Comparison of ENCODE assay signal across 9 cellular contexts in the genomic region with DNA sequence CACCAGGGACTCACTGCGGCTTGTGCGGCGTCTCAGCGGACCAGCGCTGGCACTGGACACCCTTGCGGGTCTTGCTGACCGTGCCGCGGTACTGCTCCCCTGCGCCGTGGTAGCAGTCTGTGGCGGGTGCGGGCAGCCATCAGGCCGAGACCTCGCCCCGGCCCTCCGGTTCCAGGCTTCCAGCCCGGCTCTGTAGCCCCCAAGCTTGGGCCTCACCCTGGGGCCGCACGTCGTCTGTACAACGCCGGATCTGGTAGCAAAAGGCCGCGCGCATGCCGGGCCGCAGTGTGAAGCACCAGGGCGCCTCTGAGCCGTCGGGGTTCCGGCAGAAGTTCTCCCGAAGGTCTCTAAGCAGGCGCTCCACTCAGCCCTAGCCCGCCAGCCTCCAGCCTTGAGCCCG. TPM values are rescaled to one million over a fixed set of nuclear protein-coding genes. Genes with fewer than 3 reads are reported as not detected.
DNase-seq lines count a peak whose midpoint lies in the region; ATAC-seq, FAIRE-seq and TF ChIP-seq lines count a peak whose summit lies in the region.
"Not testable (repeated sequence)": the region's sequence is repeated elsewhere in the genome, so short reads cannot be mapped to it uniquely, and the experiment has no call there.
"Had no signal": no experiment of that assay in that cellular context is flagged by ENCODE, and none has a peak within 500 bp of the region (broad histone marks: within the 10 kb centered on the region; RNA-seq: fewer than 3 reads in every experiment).

No MANE protein-coding gene starts in this region.

- H2AFZ ChIP-seq in HepG2 (ENCODE audit: low read length); neural progenitor cell (replicated peaks): not testable (repeated sequence)

- DNase-seq in H7; activated B cell treated with CpG ODN at 0.5 μM for 24 hours; breast epithelium (ENCODE audit: low spot score in 2 of 2); foreskin keratinocyte; HepG2 (ENCODE audit: low spot score); neural progenitor cell (ENCODE audit: low spot score); stimulated activated naive CD8-positive, alpha-beta T cell treated with anti-CD3 and anti-CD28 coated beads, Interleukin-15, amount 100 ng/mL, for 72 hours: not testable (repeated sequence)

- TSS peak; percentile 48 for BruUV-seq in HepG2 (replicated peaks; lab: Mats Ljungman, UMichigan)

- H3K4me3 ChIP-seq in H7 (ENCODE audit: insufficient read depth, low read depth, low read length): peak overlapping the region; percentile 52
- H3K4me3 ChIP-seq in breast epithelium: peak overlapping the region in 2 of 3 donors; percentile 54 to 66
- H3K4me3 ChIP-seq in HepG2 (replicated peaks in 1 of 3; ENCODE audit: insufficient read depth in 1 of 3, low read depth in 2 of 3, low read length in 3 of 3): not testable (repeated sequence)
- H3K4me3 ChIP-seq in neural progenitor cell: peak overlapping the region; percentile 41

- not testable (repeated sequence) for TF ChIP-seq CTCF in activated B cell treated with CpG ODN at 0.5 μM for 24 hours (IDR thresholded peaks at IDR 0.05); breast epithelium (IDR thresholded peaks at IDR 0.05); foreskin keratinocyte (conservative IDR thresholded peaks at IDR 0.05); HepG2 (CRISPR knock-in tag; IDR thresholded peaks at IDR 0.05); neural progenitor cell (IDR thresholded peaks at IDR 0.05)

- 100% methylated on average over 2 of the region's 36 CpGs for WGBS in HepG2 (ENCODE audit: low lambda C conversion rate)

- POLR2A ChIA-PET in activated B cell treated with CpG ODN at 0.5 μM for 24 hours (lab: Charles Lee); HepG2 (lab: Yijun Ruan, JAX): not testable (repeated sequence)

- H3K4me2 ChIP-seq in HepG2 (ENCODE audit: low read depth, low read length): not testable (repeated sequence)
- H3K4me2 ChIP-seq in neural progenitor cell: peak overlapping the region; percentile 68

- H3K79me2 ChIP-seq in HepG2 (ENCODE audit: insufficient read depth, low read length) (peaks cover 27% of the 10 kb centered on the region), neural progenitor cell (ENCODE audit: low read depth) (peaks cover 12% of the 10 kb centered on the region)

- intact Hi-C loops in activated B cell treated with CpG ODN at 0.5 μM for 24 hours (cut with micrococcal nuclease): loop anchor here (5.0 kb wide), 1 partner anchor 1129 kb away; a partner anchor contains a TSS
- intact Hi-C loops in breast epithelium (cut with DNase I; ENCODE audit: low total_unique reads); HepG2 (cut with micrococcal nuclease; ENCODE audit: unreplicated experiment): not testable (repeated sequence)

- not testable (repeated sequence) for TF ChIP-seq POLR2A in breast epithelium (IDR thresholded peaks at IDR 0.05); HepG2 (IDR thresholded peaks at IDR 0.05; ENCODE audit: insufficient read depth in 1 of 2, low read depth in 2 of 2, low read length in 2 of 2)

- H3K36me3 ChIP-seq in H7 (replicated peaks; ENCODE audit: control insufficient read depth, insufficient read depth, low read length) (peaks cover 24% of the 10 kb centered on the region), HepG2 (replicated peaks in 1 of 2; ENCODE audit: control insufficient read depth in 1 of 2, insufficient read depth in 2 of 2, low read length in 2 of 2) (peaks cover 16 to 30% of the 10 kb centered on the region in 2 experiments)
- H3K36me3 ChIP-seq in breast epithelium, neural progenitor cell: not testable (repeated sequence)

- TF ChIP-seq RAD21 in HepG2 (CRISPR knock-in tag; IDR thresholded peaks at IDR 0.05): not testable (repeated sequence)

- in situ Hi-C loops in HepG2 (cut with HindIII; ENCODE audit: extremely low pct_ligation_motif_present, low pct_unique_long_range_greater_than_20kb): not testable (repeated sequence)

- not testable (repeated sequence) for H3K9ac ChIP-seq in HepG2 (ENCODE audit: insufficient read depth, low read depth, low read length); neural progenitor cell

- ATAC-seq in activated B cell treated with CpG ODN at 0.5 μM for 24 hours (ENCODE audit: low read depth); HepG2: not testable (repeated sequence)
- ATAC-seq in foreskin keratinocyte: peak; percentile 5
- ATAC-seq in stimulated activated naive CD8-positive, alpha-beta T cell treated with anti-CD3 and anti-CD28 coated beads, Interleukin-15, amount 100 ng/mL, for 72 hours: peak; percentile 2

- not testable (repeated sequence) for H4K20me1 ChIP-seq in HepG2 (ENCODE audit: insufficient read depth, low read length); neural progenitor cell (ENCODE audit: low read depth)

- not testable (repeated sequence) for H3K4me1 ChIP-seq in breast epithelium, foreskin keratinocyte, neural progenitor cell
- H3K4me1 ChIP-seq in HepG2 (ENCODE audit: insufficient read depth, low read length): peaks cover 44% of the 10 kb centered on the region

- H3F3A ChIP-seq in neural progenitor cell (ENCODE audit: low read depth): peaks cover 19% of the 10 kb centered on the region

- H3K4me3 Mint-ChIP-seq in activated B cell treated with CpG ODN at 0.5 μM for 24 hours: peak overlapping the region; percentile 76
- not testable (repeated sequence) for H3K4me3 Mint-ChIP-seq in neural progenitor cell
- H3K4me3 Mint-ChIP-seq in stimulated activated naive CD8-positive, alpha-beta T cell treated with anti-CD3 and anti-CD28 coated beads, Interleukin-15, amount 100 ng/mL, for 72 hours: peak overlapping the region in 1 of 2 donors; percentile 42

- H3K4me1 Mint-ChIP-seq in activated B cell treated with CpG ODN at 0.5 μM for 24 hours: peaks cover 34% of the 10 kb centered on the region
- H3K4me1 Mint-ChIP-seq in neural progenitor cell: peaks cover 17% of the 10 kb centered on the region
- peaks cover 49% of the 10 kb centered on the region for H3K4me1 Mint-ChIP-seq in stimulated activated naive CD8-positive, alpha-beta T cell treated with anti-CD3 and anti-CD28 coated beads, Interleukin-15, amount 100 ng/mL, for 72 hours

- H3K27ac ChIP-seq in breast epithelium: peak overlapping the region in 1 of 2 donors; percentile 68
- H3K27ac ChIP-seq in foreskin keratinocyte; HepG2 (ENCODE audit: extremely low read length, insufficient read depth, low read length); neural progenitor cell: not testable (repeated sequence)

- peaks cover 42% of the 10 kb centered on the region for H3K36me3 Mint-ChIP-seq in activated B cell treated with CpG ODN at 0.5 μM for 24 hours (ENCODE audit: low read depth)
- H3K36me3 Mint-ChIP-seq in neural progenitor cell: not testable (repeated sequence)

- FAIRE-seq in HepG2 (lab: Jason Lieb, UNC): not testable (repeated sequence)

- TF ChIP-seq EP300 in HepG2 (IDR thresholded peaks at IDR 0.05; ENCODE audit: low read depth in 2 of 2, low read length in 2 of 2); HepG2 (CRISPR knock-in tag; IDR thresholded peaks at IDR 0.05; ENCODE audit: borderline replicate concordance): not testable (repeated sequence)

- H3K27me3 Mint-ChIP-seq in activated B cell treated with CpG ODN at 0.5 μM for 24 hours; neural progenitor cell (ENCODE audit: insufficient read depth, low read depth); stimulated activated naive CD8-positive, alpha-beta T cell treated with anti-CD3 and anti-CD28 coated beads, Interleukin-15, amount 100 ng/mL, for 72 hours: not testable (repeated sequence)

- H3K27ac Mint-ChIP-seq in activated B cell treated with CpG ODN at 0.5 μM for 24 hours; neural progenitor cell; stimulated activated naive CD8-positive, alpha-beta T cell treated with anti-CD3 and anti-CD28 coated beads, Interleukin-15, amount 100 ng/mL, for 72 hours: not testable (repeated sequence)

- CTCF ChIA-PET in activated B cell treated with CpG ODN at 0.5 μM for 24 hours (lab: Charles Lee); HepG2 (lab: Yijun Ruan, JAX; ENCODE audit: low intra/inter-chr PET ratio, low total read pairs): not testable (repeated sequence)

- not testable (repeated sequence) for H3K27me3 ChIP-seq in H7 (ENCODE audit: control insufficient read depth, insufficient read depth, low read length); breast epithelium; foreskin keratinocyte; HepG2 (ENCODE audit: control insufficient read depth in 1 of 2, insufficient read depth in 2 of 2, low read length in 2 of 2)
- H3K27me3 ChIP-seq in neural progenitor cell: peaks cover 19% of the 10 kb centered on the region

- not testable (repeated sequence) for H3K9me3 Mint-ChIP-seq in activated B cell treated with CpG ODN at 0.5 μM for 24 hours; neural progenitor cell; stimulated activated naive CD8-positive, alpha-beta T cell treated with anti-CD3 and anti-CD28 coated beads, Interleukin-15, amount 100 ng/mL, for 72 hours

- not testable (repeated sequence) for H3K9me3 ChIP-seq in breast epithelium; HepG2 (ENCODE audit: low read length); neural progenitor cell (ENCODE audit: low read depth)

RNA-seq across cellular contexts. Expression of a gene that starts 3.4 kb away (rescaled TPM):
- 10.8 and 11.0 TPM in 2 replicates for total RNA-seq in H7 (2014; rRNA removed; shearing (Covaris generic))
- 4.7 and 8.0 TPM in 2 replicates for total RNA-seq in activated B cell treated with CpG ODN at 0.5 μM for 24 hours
- 10 to 100 TPM in 2 of 3 donors, 1 to 10 TPM in 1; 9.3 to 23.6 (median 21.2) TPM for total RNA-seq in breast epithelium
- 5.6 and 7.5 TPM in 2 replicates for total RNA-seq in foreskin keratinocyte
- polyA plus RNA-seq in foreskin keratinocyte: 6.0 and 6.1 TPM in 2 replicates
- 26.7 and 189 TPM in 2 replicates for total RNA-seq in HepG2 (2016; rRNA removed; fragmentation: Illumina TruSeq; extraction: Trizol)
- total RNA-seq in HepG2 (2016; cell fraction: cytosol; rRNA removed; fragmentation: Illumina TruSeq; extraction: Trizol; ENCODE audit: low read depth): 15.3 and 18.3 TPM in 2 replicates
- total RNA-seq in HepG2 (2016; cell fraction: insoluble cytoplasmic fraction; rRNA removed; fragmentation: Illumina TruSeq; extraction: Trizol): 25.3 and 197 TPM in 2 replicates
- total RNA-seq in HepG2 (2016; cell fraction: membrane; rRNA removed; fragmentation: Illumina TruSeq; extraction: Trizol): 14.6 and 16.5 TPM in 2 replicates
- 267 and 300 TPM in 2 replicates for total RNA-seq in HepG2 (2016; cell fraction: nucleus; rRNA removed; fragmentation: Illumina TruSeq; extraction: Trizol)
- 452 and 686 TPM in 2 replicates for polyA plus RNA-seq in HepG2 (2011; rRNA removed)
- 174 and 178 TPM in 2 replicates for polyA plus RNA-seq in HepG2 (2011; cell fraction: cytosol; rRNA removed)
- polyA plus RNA-seq in HepG2 (2011; cell fraction: nucleus; rRNA removed): 7,383 and 7,818 TPM in 2 replicates
- polyA plus RNA-seq in HepG2 (2012): 313 and 330 TPM in 2 replicates
- 6.2 and 6.6 TPM in 2 replicates for polyA plus RNA-seq in HepG2 (2016; cell fraction: cytosol; fragmentation: Illumina TruSeq; extraction: Trizol; ENCODE audit: low read depth)
- 20.9 and 21.3 TPM in 2 replicates for polyA plus RNA-seq in HepG2 (2016; cell fraction: insoluble cytoplasmic fraction; fragmentation: Illumina TruSeq; extraction: Trizol; ENCODE audit: low read depth)
- 9.6 and 10.0 TPM in 2 replicates for polyA plus RNA-seq in HepG2 (2016; cell fraction: membrane; fragmentation: Illumina TruSeq; extraction: Trizol; ENCODE audit: low read depth)
- polyA plus RNA-seq in HepG2 (2016; cell fraction: nucleus; fragmentation: Illumina TruSeq; extraction: Trizol; ENCODE audit: insufficient read depth, low read depth): 695 and 762 TPM in 2 replicates
- polyA minus RNA-seq in HepG2 (2011; rRNA and poly(A)+ RNA removed; ENCODE audit: low replicate concordance): 3.2 and 148 TPM in 2 replicates
- 42.2 and 50.5 TPM in 2 replicates for polyA minus RNA-seq in HepG2 (2011; cell fraction: cytosol; rRNA and poly(A)+ RNA removed)
- polyA minus RNA-seq in HepG2 (2011; cell fraction: nucleus; rRNA and poly(A)+ RNA removed): 323 and 384 TPM in 2 replicates
- total RNA-seq in neural progenitor cell (ENCODE audit: low replicate concordance): 2.7 and 8.8 TPM in 2 replicates

RNA-seq across cellular contexts. Expression of a gene that starts 3.5 kb away (rescaled TPM):
- 22.1 and 31.2 TPM in 2 replicates for total RNA-seq in H7 (2014; rRNA removed; shearing (Covaris generic))
- 35.1 and 51.4 TPM in 2 replicates for total RNA-seq in activated B cell treated with CpG ODN at 0.5 μM for 24 hours
- total RNA-seq in breast epithelium: 10 to 100 TPM; 22.1 to 29.8 (median 26.2) TPM
- 19.2 and 22.8 TPM in 2 replicates for total RNA-seq in foreskin keratinocyte
- 19.0 and 20.8 TPM in 2 replicates for polyA plus RNA-seq in foreskin keratinocyte
- 16.1 and 29.9 TPM in 2 replicates for total RNA-seq in HepG2 (2016; rRNA removed; fragmentation: Illumina TruSeq; extraction: Trizol)
- total RNA-seq in HepG2 (2016; cell fraction: cytosol; rRNA removed; fragmentation: Illumina TruSeq; extraction: Trizol; ENCODE audit: low read depth): 7.6 and 8.9 TPM in 2 replicates
- 12.8 and 27.1 TPM in 2 replicates for total RNA-seq in HepG2 (2016; cell fraction: insoluble cytoplasmic fraction; rRNA removed; fragmentation: Illumina TruSeq; extraction: Trizol)
- 10.8 and 12.7 TPM in 2 replicates for total RNA-seq in HepG2 (2016; cell fraction: membrane; rRNA removed; fragmentation: Illumina TruSeq; extraction: Trizol)
- total RNA-seq in HepG2 (2016; cell fraction: nucleus; rRNA removed; fragmentation: Illumina TruSeq; extraction: Trizol): 28.7 and 34.7 TPM in 2 replicates
- polyA plus RNA-seq in HepG2 (2011; rRNA removed): 82.2 and 91.9 TPM in 2 replicates
- 37.9 and 55.2 TPM in 2 replicates for polyA plus RNA-seq in HepG2 (2011; cell fraction: cytosol; rRNA removed)
- 455 and 594 TPM in 2 replicates for polyA plus RNA-seq in HepG2 (2011; cell fraction: nucleus; rRNA removed)
- 27.9 and 34.2 TPM in 2 replicates for polyA plus RNA-seq in HepG2 (2012)
- polyA plus RNA-seq in HepG2 (2016; cell fraction: cytosol; fragmentation: Illumina TruSeq; extraction: Trizol; ENCODE audit: low read depth): 8.1 and 10.5 TPM in 2 replicates
- polyA plus RNA-seq in HepG2 (2016; cell fraction: insoluble cytoplasmic fraction; fragmentation: Illumina TruSeq; extraction: Trizol; ENCODE audit: low read depth): 17.1 and 25.1 TPM in 2 replicates
- 14.9 and 15.8 TPM in 2 replicates for polyA plus RNA-seq in HepG2 (2016; cell fraction: membrane; fragmentation: Illumina TruSeq; extraction: Trizol; ENCODE audit: low read depth)
- polyA plus RNA-seq in HepG2 (2016; cell fraction: nucleus; fragmentation: Illumina TruSeq; extraction: Trizol; ENCODE audit: insufficient read depth, low read depth): 108 and 116 TPM in 2 replicates
- 88.9 and 105 TPM in 2 replicates for polyA minus RNA-seq in HepG2 (2011; rRNA and poly(A)+ RNA removed; ENCODE audit: low replicate concordance)
- polyA minus RNA-seq in HepG2 (2011; cell fraction: cytosol; rRNA and poly(A)+ RNA removed): 26.2 and 30.5 TPM in 2 replicates
- polyA minus RNA-seq in HepG2 (2011; cell fraction: nucleus; rRNA and poly(A)+ RNA removed): 55.9 and 56.4 TPM in 2 replicates
- 15.0 and 34.4 TPM in 2 replicates for total RNA-seq in neural progenitor cell (ENCODE audit: low replicate concordance)

RNA-seq across cellular contexts. Expression of a gene that starts 11.7 kb away (rescaled TPM):
- 236 and 260 TPM in 2 replicates for total RNA-seq in H7 (2014; rRNA removed; shearing (Covaris generic))
- total RNA-seq in activated B cell treated with CpG ODN at 0.5 μM for 24 hours (109 and 113 TPM in 2 replicates), breast epithelium (10 to 100 TPM; 69.5 to 80.0 (median 70.1) TPM), foreskin keratinocyte (158 and 176 TPM in 2 replicates), HepG2 (2016; rRNA removed; fragmentation: Illumina TruSeq; extraction: Trizol) (116 and 130 TPM in 2 replicates), neural progenitor cell (ENCODE audit: low replicate concordance) (132 and 160 TPM in 2 replicates)
- polyA plus RNA-seq in foreskin keratinocyte (130 and 144 TPM in 2 replicates), HepG2 (2011; rRNA removed) (116 and 123 TPM in 2 replicates)
- 32.8 and 39.1 TPM in 2 replicates for total RNA-seq in HepG2 (2016; cell fraction: cytosol; rRNA removed; fragmentation: Illumina TruSeq; extraction: Trizol; ENCODE audit: low read depth)
- 118 and 134 TPM in 2 replicates for total RNA-seq in HepG2 (2016; cell fraction: insoluble cytoplasmic fraction; rRNA removed; fragmentation: Illumina TruSeq; extraction: Trizol)
- 57.5 and 60.4 TPM in 2 replicates for total RNA-seq in HepG2 (2016; cell fraction: membrane; rRNA removed; fragmentation: Illumina TruSeq; extraction: Trizol)
- 99.4 and 109 TPM in 2 replicates for total RNA-seq in HepG2 (2016; cell fraction: nucleus; rRNA removed; fragmentation: Illumina TruSeq; extraction: Trizol)
- polyA plus RNA-seq in HepG2 (2011; cell fraction: cytosol; rRNA removed): 95.0 and 116 TPM in 2 replicates
- 227 and 231 TPM in 2 replicates for polyA plus RNA-seq in HepG2 (2011; cell fraction: nucleus; rRNA removed)
- polyA plus RNA-seq in HepG2 (2012): 110 and 113 TPM in 2 replicates
- 22.6 and 23.9 TPM in 2 replicates for polyA plus RNA-seq in HepG2 (2016; cell fraction: cytosol; fragmentation: Illumina TruSeq; extraction: Trizol; ENCODE audit: low read depth)
- 87.5 and 96.0 TPM in 2 replicates for polyA plus RNA-seq in HepG2 (2016; cell fraction: insoluble cytoplasmic fraction; fragmentation: Illumina TruSeq; extraction: Trizol; ENCODE audit: low read depth)
- polyA plus RNA-seq in HepG2 (2016; cell fraction: membrane; fragmentation: Illumina TruSeq; extraction: Trizol; ENCODE audit: low read depth): 27.9 and 31.1 TPM in 2 replicates
- 137 and 152 TPM in 2 replicates for polyA plus RNA-seq in HepG2 (2016; cell fraction: nucleus; fragmentation: Illumina TruSeq; extraction: Trizol; ENCODE audit: insufficient read depth, low read depth)
- polyA minus RNA-seq in HepG2 (2011; rRNA and poly(A)+ RNA removed; ENCODE audit: low replicate concordance): 481 and 533 TPM in 2 replicates
- polyA minus RNA-seq in HepG2 (2011; cell fraction: cytosol; rRNA and poly(A)+ RNA removed): 94.8 and 99.0 TPM in 2 replicates
- polyA minus RNA-seq in HepG2 (2011; cell fraction: nucleus; rRNA and poly(A)+ RNA removed): 120 and 143 TPM in 2 replicates

RNA-seq across cellular contexts. Expression of a gene that starts 33.6 kb away (rescaled TPM):
- total RNA-seq in H7 (2014; rRNA removed; shearing (Covaris generic)): 5.7 and 5.8 TPM in 2 replicates
- not detected in 2 replicates for total RNA-seq in activated B cell treated with CpG ODN at 0.5 μM for 24 hours
- total RNA-seq in breast epithelium: 1 to 10 TPM in 2 of 3 donors, under 1 TPM in 1; 0.98 to 1.3 (median 1.0) TPM
- not detected in 2 replicates for total RNA-seq in foreskin keratinocyte
- 0.32 and 0.34 TPM in 2 replicates for polyA plus RNA-seq in foreskin keratinocyte
- total RNA-seq in HepG2 (2016; rRNA removed; fragmentation: Illumina TruSeq; extraction: Trizol): 0.35 TPM in 1 of 2 replicates, not detected in the other
- total RNA-seq in HepG2 (2016; cell fraction: cytosol; rRNA removed; fragmentation: Illumina TruSeq; extraction: Trizol; ENCODE audit: low read depth): 0.18 and 0.51 TPM in 2 replicates
- 0.13 and 0.45 TPM in 2 replicates for total RNA-seq in HepG2 (2016; cell fraction: insoluble cytoplasmic fraction; rRNA removed; fragmentation: Illumina TruSeq; extraction: Trizol)
- 0.19 TPM in 1 of 2 replicates, not detected in the other for total RNA-seq in HepG2 (2016; cell fraction: membrane; rRNA removed; fragmentation: Illumina TruSeq; extraction: Trizol)
- not detected in 2 replicates for total RNA-seq in HepG2 (2016; cell fraction: nucleus; rRNA removed; fragmentation: Illumina TruSeq; extraction: Trizol)
- 0.21 TPM in 1 of 2 replicates, not detected in the other for polyA plus RNA-seq in HepG2 (2011; rRNA removed)
- polyA plus RNA-seq in HepG2 (2011; cell fraction: cytosol; rRNA removed): 0.03 and 0.07 TPM in 2 replicates
- 3.1 and 7.8 TPM in 2 replicates for polyA plus RNA-seq in HepG2 (2011; cell fraction: nucleus; rRNA removed)
- polyA plus RNA-seq in HepG2 (2012): 0.36 TPM in 1 of 2 replicates, not detected in the other
- 0.40 and 0.44 TPM in 2 replicates for polyA plus RNA-seq in HepG2 (2016; cell fraction: cytosol; fragmentation: Illumina TruSeq; extraction: Trizol; ENCODE audit: low read depth)
- 0.73 and 0.79 TPM in 2 replicates for polyA plus RNA-seq in HepG2 (2016; cell fraction: insoluble cytoplasmic fraction; fragmentation: Illumina TruSeq; extraction: Trizol; ENCODE audit: low read depth)
- 0.40 and 0.43 TPM in 2 replicates for polyA plus RNA-seq in HepG2 (2016; cell fraction: membrane; fragmentation: Illumina TruSeq; extraction: Trizol; ENCODE audit: low read depth)
- 0.53 and 1.7 TPM in 2 replicates for polyA plus RNA-seq in HepG2 (2016; cell fraction: nucleus; fragmentation: Illumina TruSeq; extraction: Trizol; ENCODE audit: insufficient read depth, low read depth)
- 1.8 and 3.5 TPM in 2 replicates for polyA minus RNA-seq in HepG2 (2011; rRNA and poly(A)+ RNA removed; ENCODE audit: low replicate concordance)
- polyA minus RNA-seq in HepG2 (2011; cell fraction: cytosol; rRNA and poly(A)+ RNA removed): 0.26 and 0.30 TPM in 2 replicates
- 0.75 and 2.1 TPM in 2 replicates for polyA minus RNA-seq in HepG2 (2011; cell fraction: nucleus; rRNA and poly(A)+ RNA removed)
- total RNA-seq in neural progenitor cell (ENCODE audit: low replicate concordance): 2.6 TPM in 1 of 2 replicates, not detected in the other
- total RNA-seq: CD4-positive, CD25-positive, alpha-beta regulatory T cell; IMR-90 had no signal

RNA-seq across cellular contexts. Expression of a gene that starts 37.9 kb away (rescaled TPM):
- total RNA-seq in H7 (2014; rRNA removed; shearing (Covaris generic)): 24.6 and 43.5 TPM in 2 replicates
- total RNA-seq in activated B cell treated with CpG ODN at 0.5 μM for 24 hours (39.9 and 40.7 TPM in 2 replicates), breast epithelium (10 to 100 TPM; 17.4 to 40.0 (median 21.2) TPM), foreskin keratinocyte (41.4 and 44.5 TPM in 2 replicates), HepG2 (2016; rRNA removed; fragmentation: Illumina TruSeq; extraction: Trizol) (21.7 and 23.1 TPM in 2 replicates), neural progenitor cell (ENCODE audit: low replicate concordance) (10.6 and 18.8 TPM in 2 replicates)
- polyA plus RNA-seq in foreskin keratinocyte (54.8 and 57.5 TPM in 2 replicates), HepG2 (2011; rRNA removed) (6.5 and 9.1 TPM in 2 replicates)
- total RNA-seq in HepG2 (2016; cell fraction: cytosol; rRNA removed; fragmentation: Illumina TruSeq; extraction: Trizol; ENCODE audit: low read depth): 3.9 and 5.4 TPM in 2 replicates
- total RNA-seq in HepG2 (2016; cell fraction: insoluble cytoplasmic fraction; rRNA removed; fragmentation: Illumina TruSeq; extraction: Trizol): 21.2 and 23.8 TPM in 2 replicates
- 7.3 and 8.9 TPM in 2 replicates for total RNA-seq in HepG2 (2016; cell fraction: membrane; rRNA removed; fragmentation: Illumina TruSeq; extraction: Trizol)
- 14.9 and 16.7 TPM in 2 replicates for total RNA-seq in HepG2 (2016; cell fraction: nucleus; rRNA removed; fragmentation: Illumina TruSeq; extraction: Trizol)
- 6.3 and 8.4 TPM in 2 replicates for polyA plus RNA-seq in HepG2 (2011; cell fraction: cytosol; rRNA removed)
- 15.5 and 21.5 TPM in 2 replicates for polyA plus RNA-seq in HepG2 (2011; cell fraction: nucleus; rRNA removed)
- polyA plus RNA-seq in HepG2 (2012): 4.8 and 5.8 TPM in 2 replicates
- 3.3 and 3.7 TPM in 2 replicates for polyA plus RNA-seq in HepG2 (2016; cell fraction: cytosol; fragmentation: Illumina TruSeq; extraction: Trizol; ENCODE audit: low read depth)
- polyA plus RNA-seq in HepG2 (2016; cell fraction: insoluble cytoplasmic fraction; fragmentation: Illumina TruSeq; extraction: Trizol; ENCODE audit: low read depth): 17.8 and 18.8 TPM in 2 replicates
- 4.7 and 5.8 TPM in 2 replicates for polyA plus RNA-seq in HepG2 (2016; cell fraction: membrane; fragmentation: Illumina TruSeq; extraction: Trizol; ENCODE audit: low read depth)
- polyA plus RNA-seq in HepG2 (2016; cell fraction: nucleus; fragmentation: Illumina TruSeq; extraction: Trizol; ENCODE audit: insufficient read depth, low read depth): 23.9 and 25.9 TPM in 2 replicates
- 21.4 and 30.7 TPM in 2 replicates for polyA minus RNA-seq in HepG2 (2011; rRNA and poly(A)+ RNA removed; ENCODE audit: low replicate concordance)
- 4.2 and 5.6 TPM in 2 replicates for polyA minus RNA-seq in HepG2 (2011; cell fraction: cytosol; rRNA and poly(A)+ RNA removed)
- 12.6 and 20.3 TPM in 2 replicates for polyA minus RNA-seq in HepG2 (2011; cell fraction: nucleus; rRNA and poly(A)+ RNA removed)
